Comparison of ENCODE assay signal across 8 cellular contexts in the genomic region with DNA sequence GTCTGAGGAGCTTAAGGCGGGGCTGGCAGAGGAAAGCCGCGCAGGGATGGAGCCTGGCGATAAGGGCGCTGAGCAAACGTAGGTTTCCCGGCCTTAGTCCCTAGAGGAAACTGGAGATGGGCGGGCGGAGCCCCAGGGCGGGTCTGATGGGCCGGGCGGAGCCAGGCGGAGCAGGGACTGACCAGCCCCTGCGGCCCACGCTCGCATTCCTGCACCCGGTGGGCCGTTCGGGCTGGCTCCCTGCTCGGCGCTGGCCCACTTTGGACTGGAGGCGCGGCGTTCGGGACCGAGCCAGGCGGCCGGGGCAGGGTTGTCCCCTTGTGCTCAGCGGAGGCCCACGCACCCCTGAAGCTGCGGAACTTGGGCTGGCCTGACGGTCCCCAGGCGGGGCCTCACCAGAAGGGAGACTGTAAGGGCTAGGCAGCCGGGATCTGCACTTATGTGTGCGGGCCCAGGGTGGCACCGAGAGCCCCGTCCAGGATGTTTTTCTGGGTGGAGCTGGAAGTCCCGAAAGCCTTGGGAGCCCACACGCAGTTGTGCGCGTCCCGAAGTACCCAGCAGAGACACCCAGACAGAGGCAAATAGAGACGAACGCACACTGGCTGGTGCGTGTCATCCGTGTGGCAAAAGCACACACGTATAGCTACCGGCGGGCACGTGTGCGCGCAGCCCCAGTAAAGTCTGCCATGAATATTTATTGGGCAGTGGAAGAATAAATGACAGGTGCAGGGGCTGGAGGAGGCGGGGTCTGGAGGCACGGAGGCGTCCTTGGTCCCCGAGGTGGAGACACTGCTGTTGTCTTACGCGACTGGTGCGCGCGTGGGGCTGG. TPM values are rescaled to one million over a fixed set of nuclear protein-coding genes. Genes with fewer than 3 reads are reported as not detected.
DNase-seq lines count a peak whose midpoint lies in the region; ATAC-seq and TF ChIP-seq lines count a peak whose summit lies in the region.

No MANE protein-coding gene starts in this region.

- H3K27ac ChIP-seq in left ventricle myocardium inferior (replicated peaks) = no peak overlapping the region

- H3K4me1 Mint-ChIP-seq in IgD-negative memory B cell = peaks cover 9 to 23% (median 20%) of the 10 kb centered on the region in 3 donors
- peaks cover 14% of the 10 kb centered on the region for H3K4me1 Mint-ChIP-seq in progenitor cell of endocrine pancreas (ENCODE audit: low read depth)

- H3K4me3 ChIP-seq in left ventricle myocardium inferior = peak overlapping the region; percentile 71

- H3K36me3 ChIP-seq in left ventricle myocardium inferior = no peaks in the 10 kb centered on the region

- no peaks in the 10 kb centered on the region for H3K9me3 ChIP-seq in left ventricle myocardium inferior (replicated peaks)

- intact Hi-C loops in left ventricle myocardium inferior (cut with micrococcal nuclease) = no loop called here

- peaks cover 32% of the 10 kb centered on the region for H3K27me3 Mint-ChIP-seq in IgD-negative memory B cell
- H3K27me3 Mint-ChIP-seq in progenitor cell of endocrine pancreas = peaks cover 61% of the 10 kb centered on the region

- peaks cover 59% of the 10 kb centered on the region for H3K27me3 ChIP-seq in left ventricle myocardium inferior (ENCODE audit: low read depth)

- no peaks in the 10 kb centered on the region for H3K36me3 Mint-ChIP-seq in IgD-negative memory B cell
- no peaks in the 10 kb centered on the region for H3K36me3 Mint-ChIP-seq in activated naive CD4-positive, alpha-beta T cell treated with anti-CD3 and anti-CD28 coated beads, Interleukin-2, amount 50 U/mL, for 72 hours
- H3K36me3 Mint-ChIP-seq in progenitor cell of endocrine pancreas (ENCODE audit: insufficient read depth) = no peaks in the 10 kb centered on the region

- TF ChIP-seq CTCF in left ventricle myocardium inferior (IDR thresholded peaks at IDR 0.05; ENCODE audit: borderline replicate concordance) (no peak), progenitor cell of endocrine pancreas (IDR thresholded peaks at IDR 0.05; ENCODE audit: unreplicated experiment) (no peak)

- peaks cover 27% of the 10 kb centered on the region for H3K4me1 ChIP-seq in left ventricle myocardium inferior

- ATAC-seq in activated naive CD4-positive, alpha-beta T cell treated with anti-CD3 and anti-CD28 coated beads, Interleukin-2, amount 50 U/mL, for 72 hours = peak; percentile 36 to 56
- ATAC-seq in HG03097 (IDR thresholded peaks at IDR 0.05; ENCODE audit: low FRiP score, unreplicated experiment) = no peak

- H3K4me3 Mint-ChIP-seq in IgD-negative memory B cell (peak overlapping the region; percentile 70 to 92 (median 76)), progenitor cell of endocrine pancreas (ENCODE audit: low read depth) (peak overlapping the region; percentile 57)

- DNase-seq in COR-L47 (lab: John Stamatoyannopoulos, UW) (peak; percentile 30), left ventricle myocardium inferior (peak; percentile 62), progenitor cell of endocrine pancreas (ENCODE audit: low spot score, unreplicated experiment) (peak; percentile 39), SW 1271 (lab: John Stamatoyannopoulos, UW) (no peak), mesenteric fat pad (ENCODE audit: low spot score) (no peak)
- DNase-seq in activated naive CD4-positive, alpha-beta T cell treated with anti-CD3 and anti-CD28 coated beads, Interleukin-2, amount 50 U/mL, for 72 hours (ENCODE audit: low spot score in 2 of 2) = no peak

- H3K27ac Mint-ChIP-seq in IgD-negative memory B cell = peak overlapping the region in 2 of 3 donors; percentile 25 to 81
- no peak overlapping the region for H3K27ac Mint-ChIP-seq in activated naive CD4-positive, alpha-beta T cell treated with anti-CD3 and anti-CD28 coated beads, Interleukin-2, amount 50 U/mL, for 72 hours
- no peak overlapping the region for H3K27ac Mint-ChIP-seq in progenitor cell of endocrine pancreas

- H3K9me3 Mint-ChIP-seq in IgD-negative memory B cell (no peaks in the 10 kb centered on the region), progenitor cell of endocrine pancreas (ENCODE audit: low read depth) (no peaks in the 10 kb centered on the region)
- H3K9me3 Mint-ChIP-seq in activated naive CD4-positive, alpha-beta T cell treated with anti-CD3 and anti-CD28 coated beads, Interleukin-2, amount 50 U/mL, for 72 hours = no peaks in the 10 kb centered on the region

RNA-seq across cellular contexts. Expression of a gene that starts 1.4 kb away (rescaled TPM):
- polyA plus RNA-seq in IgD-negative memory B cell = not detected
- total RNA-seq in activated naive CD4-positive, alpha-beta T cell treated with anti-CD3 and anti-CD28 coated beads, Interleukin-2, amount 50 U/mL, for 72 hours = not detected
- not detected for total RNA-seq in left ventricle myocardium inferior
- total RNA-seq in progenitor cell of endocrine pancreas = not detected in 2 replicates
- total RNA-seq in mesenteric fat pad = not detected

RNA-seq across cellular contexts. Expression of a gene that starts 1.6 kb away (rescaled TPM):
- polyA plus RNA-seq in IgD-negative memory B cell = not detected
- total RNA-seq in activated naive CD4-positive, alpha-beta T cell treated with anti-CD3 and anti-CD28 coated beads, Interleukin-2, amount 50 U/mL, for 72 hours = under 1 TPM; 0.06 to 0.09 TPM
- total RNA-seq in left ventricle myocardium inferior (0.91 TPM), progenitor cell of endocrine pancreas (0.14 TPM in 1 of 2 replicates, not detected in the other), mesenteric fat pad (0.03 TPM)

RNA-seq across cellular contexts. Expression of a gene that starts 12.9 kb away (rescaled TPM):
- polyA plus RNA-seq in IgD-negative memory B cell = 130 TPM
- 10 to 100 TPM in 1 of 2 donors, 1 to 10 TPM in 1; 1.2 to 19.7 TPM for total RNA-seq in activated naive CD4-positive, alpha-beta T cell treated with anti-CD3 and anti-CD28 coated beads, Interleukin-2, amount 50 U/mL, for 72 hours
- total RNA-seq in left ventricle myocardium inferior = 5.3 TPM
- total RNA-seq in progenitor cell of endocrine pancreas = 4.6 and 5.4 TPM in 2 replicates
- total RNA-seq in mesenteric fat pad = 22.4 TPM

RNA-seq across cellular contexts. Expression of a gene that starts 35.6 kb away (rescaled TPM):
- 167 TPM for polyA plus RNA-seq in IgD-negative memory B cell
- 100 to 1,000 TPM; 486 to 763 TPM for total RNA-seq in activated naive CD4-positive, alpha-beta T cell treated with anti-CD3 and anti-CD28 coated beads, Interleukin-2, amount 50 U/mL, for 72 hours
- total RNA-seq in left ventricle myocardium inferior (96.9 TPM), progenitor cell of endocrine pancreas (739 TPM in 2 replicates), mesenteric fat pad (224 TPM)

RNA-seq across cellular contexts. Expression of a gene that starts 44.3 kb away (rescaled TPM):
- polyA plus RNA-seq in IgD-negative memory B cell = 23.2 TPM
- total RNA-seq in activated naive CD4-positive, alpha-beta T cell treated with anti-CD3 and anti-CD28 coated beads, Interleukin-2, amount 50 U/mL, for 72 hours = 1 to 10 TPM; 1.5 to 5.5 TPM
- total RNA-seq in left ventricle myocardium inferior (5.1 TPM), progenitor cell of endocrine pancreas (not detected in 2 replicates), mesenteric fat pad (35.1 TPM)

Comparison
In these comparisons a context has a peak if more than half of its experiments do, and no peak if none do; other contexts are left out.
1. DNase-seq: peak in COR-L47 (single experiment), left ventricle myocardium inferior (single experiment) and progenitor cell of endocrine pancreas (single experiment); none in activated naive CD4-positive, alpha-beta T cell treated with anti-CD3 and anti-CD28 coated beads, Interleukin-2, amount 50 U/mL, for 72 hours (0 of 2), SW 1271 (0 of 2) and mesenteric fat pad (single experiment).
2. H3K27ac Mint-ChIP-seq: peak in IgD-negative memory B cell (2 of 3); none in activated naive CD4-positive, alpha-beta T cell treated with anti-CD3 and anti-CD28 coated beads, Interleukin-2, amount 50 U/mL, for 72 hours (0 of 2) and progenitor cell of endocrine pancreas (single experiment).